In genomic region chr7:151694828-151695580, GRCh38 we compare ENCODE assay signal across 12 cellular contexts.
DNase-seq lines count a peak whose midpoint lies in the region; ATAC-seq and TF ChIP-seq lines count a peak whose summit lies in the region.
"Had no signal": no experiment of that assay in that cellular context is flagged by ENCODE, and none has a peak within 500 bp of the region (broad histone marks: within the 10 kb centered on the region; RNA-seq: fewer than 3 reads in every experiment).

No MANE protein-coding gene starts in this region.

- intact Hi-C loops in testis (cut with DNase I; ENCODE audit: low total_unique reads), result no loop called here

- H3K4me3 Mint-ChIP-seq in activated T-cell treated with anti-CD3 and anti-CD28 coated beads, Interleukin-2, amount 50 U/mL, for 4 hours, result no peak overlapping the region
- H3K4me3 Mint-ChIP-seq: CD14-positive monocyte; central memory CD8-positive, alpha-beta T cell had no signal

- H3K23ac ChIP-seq in mesendoderm (ENCODE audit: low read length), result no peak overlapping the region

- no peak overlapping the region for H4K8ac ChIP-seq in mesendoderm (ENCODE audit: low read depth, low read length)

- no peak overlapping the region for H3K56ac ChIP-seq in mesendoderm (ENCODE audit: low read length)

- H3K9ac ChIP-seq in HUES64 (ENCODE audit: low read depth, low read length) (0 out of 2 replicates have a peak overlapping the region, but pooled peaks have one; percentile 4), mesendoderm (ENCODE audit: low read length) (no peak overlapping the region)
- H3K9ac ChIP-seq: parathyroid adenoma had no signal

- no peak overlapping the region for H3K4ac ChIP-seq in mesendoderm (ENCODE audit: low read depth, low read length)

- H3K9me3 Mint-ChIP-seq in activated T-cell treated with anti-CD3 and anti-CD28 coated beads, Interleukin-2, amount 50 U/mL, for 4 hours, result no peaks in the 10 kb centered on the region
- H3K9me3 Mint-ChIP-seq: central memory CD8-positive, alpha-beta T cell had no signal

- H2BK5ac ChIP-seq in mesendoderm (ENCODE audit: low read length), result no peak overlapping the region

- no peak for TF ChIP-seq POLR2A in testis (IDR thresholded peaks at IDR 0.05)

- H2AK5ac ChIP-seq in mesendoderm (ENCODE audit: low read length), result no peak overlapping the region

- no peak overlapping the region for H4K5ac ChIP-seq in mesendoderm (ENCODE audit: low read length)

- peaks cover 4% of the 10 kb centered on the region for H3K36me3 Mint-ChIP-seq in activated T-cell treated with anti-CD3 and anti-CD28 coated beads, Interleukin-2, amount 50 U/mL, for 4 hours (ENCODE audit: insufficient read depth)

- H3K36me3 ChIP-seq in HUES64 (ENCODE audit: insufficient read depth, low read length), result no peaks in the 10 kb centered on the region
- no peaks in the 10 kb centered on the region for H3K36me3 ChIP-seq in mesendoderm (ENCODE audit: control insufficient read depth, insufficient read depth, low read length)
- H3K36me3 ChIP-seq in testis (ENCODE audit: low read depth, missing control alignments), result no peaks in the 10 kb centered on the region

- 84% methylated on average over 15 of the region's 15 CpGs for WGBS in HUES64
- WGBS in mesendoderm (ENCODE audit: extremely low coverage, insufficient coverage, low lambda C conversion rate), result no CpG with 5 or more reads among the region's 15 CpGs
- WGBS in testis, 2 donors, result 76 to 77% methylated on average over 5 to 15 of the region's 15 CpGs

- H3K27ac ChIP-seq in HUES64 (ENCODE audit: low read depth, low read length), result no peak overlapping the region
- peak overlapping the region; percentile 58 to 88 for H3K27ac ChIP-seq in coronary artery
- H3K27ac ChIP-seq in mesendoderm (ENCODE audit: low read depth, low read length), result no peak overlapping the region
- no peak overlapping the region for H3K27ac ChIP-seq in testis
- H3K27ac ChIP-seq: parathyroid adenoma had no signal

- H3K79me1 ChIP-seq in mesendoderm (ENCODE audit: low read length), result no peaks in the 10 kb centered on the region

- H3K9me3 ChIP-seq in HUES64 (ENCODE audit: insufficient read depth, low read depth, low read length), result no peaks in the 10 kb centered on the region
- no peaks in the 10 kb centered on the region for H3K9me3 ChIP-seq in testis

- TF ChIP-seq CTCF in coronary artery (IDR thresholded peaks at IDR 0.05), result no peak
- TF ChIP-seq CTCF in testis (IDR thresholded peaks at IDR 0.05), result no peak

- DNase-seq in AG08395 (ENCODE audit: low spot score) (peak; percentile 45), coronary artery (ENCODE audit: low spot score) (peak; percentile 94), mesendoderm (peak; percentile 67), testis (no peak)
- no peak for DNase-seq in activated T-cell treated with anti-CD3 and anti-CD28 coated beads, Interleukin-2, amount 50 U/mL, for 1 hour
- no peak for DNase-seq in activated T-cell treated with anti-CD3 and anti-CD28 coated beads, Interleukin-2, amount 50 U/mL, for 4 hours

- H3K4me1 ChIP-seq in HUES64 (ENCODE audit: insufficient read depth, low read length), result peaks cover 16% of the 10 kb centered on the region
- H3K4me1 ChIP-seq in mesendoderm (ENCODE audit: control insufficient read depth, low read depth, low read length), result peaks cover 5% of the 10 kb centered on the region
- H3K4me1 ChIP-seq in testis, result no peaks in the 10 kb centered on the region
- H3K4me1 ChIP-seq: parathyroid adenoma had no signal

- no peaks in the 10 kb centered on the region for H3K79me2 ChIP-seq in mesendoderm (ENCODE audit: control insufficient read depth, insufficient read depth, low read length)
- H3K79me2 ChIP-seq: parathyroid adenoma had no signal

- H3K4me3 ChIP-seq in HUES64 (ENCODE audit: low read length), result no peak overlapping the region
- H3K4me3 ChIP-seq in coronary artery, result peak overlapping the region; percentile 8
- H3K4me3 ChIP-seq in mesendoderm (ENCODE audit: low read length), result no peak overlapping the region
- no peak overlapping the region for H3K4me3 ChIP-seq in testis
- H3K4me3 ChIP-seq: K562 had no signal

- H3K27me3 ChIP-seq in HUES64 (ENCODE audit: insufficient read depth, low read length), result no peaks in the 10 kb centered on the region
- H3K27me3 ChIP-seq in mesendoderm (ENCODE audit: insufficient read depth, low read length, poor library complexity), result no peaks in the 10 kb centered on the region
- H3K27me3 ChIP-seq in testis, result no peaks in the 10 kb centered on the region

- no peaks in the 10 kb centered on the region for H3K27me3 Mint-ChIP-seq in activated T-cell treated with anti-CD3 and anti-CD28 coated beads, Interleukin-2, amount 50 U/mL, for 4 hours (ENCODE audit: low read depth)
- H3K27me3 Mint-ChIP-seq: central memory CD8-positive, alpha-beta T cell had no signal

- H2BK120ac ChIP-seq in mesendoderm (ENCODE audit: low read depth, low read length), result no peak overlapping the region

- H2BK15ac ChIP-seq in mesendoderm (replicated peaks; ENCODE audit: low read depth), result no peak overlapping the region

- H3K18ac ChIP-seq in mesendoderm (ENCODE audit: low read length), result no peak overlapping the region

- no peak for ATAC-seq in GM18907 (IDR thresholded peaks at IDR 0.05; ENCODE audit: unreplicated experiment)
- ATAC-seq in activated T-cell treated with anti-CD3 and anti-CD28 coated beads, Interleukin-2, amount 50 U/mL, for 4 hours, result no peak
- ATAC-seq: K562 had no signal

- peaks cover 2% of the 10 kb centered on the region for H3K4me1 Mint-ChIP-seq in activated T-cell treated with anti-CD3 and anti-CD28 coated beads, Interleukin-2, amount 50 U/mL, for 4 hours (ENCODE audit: low read depth)
- H3K4me1 Mint-ChIP-seq: central memory CD8-positive, alpha-beta T cell had no signal

- no peak overlapping the region for H3K4me2 ChIP-seq in mesendoderm (ENCODE audit: low read length)

Comparison
In these comparisons a context has a peak if more than half of its experiments do, and no peak if none do; other contexts are left out.
1. DNase-seq: peak in AG08395 (single experiment), coronary artery (single experiment) and mesendoderm (single experiment); none in activated T-cell treated with anti-CD3 and anti-CD28 coated beads, Interleukin-2, amount 50 U/mL, for 1 hour (single experiment), activated T-cell treated with anti-CD3 and anti-CD28 coated beads, Interleukin-2, amount 50 U/mL, for 4 hours (single experiment) and testis (single experiment).
2. H3K27ac ChIP-seq: peak in coronary artery (2 of 2); none in HUES64 (single experiment), mesendoderm (single experiment) and testis (0 of 2).